Comparison of ENCODE assay signal across 31 cellular contexts in genomic region chr12:33942172-33942571, GRCh38.
DNase-seq lines count a peak whose midpoint lies in the region; ATAC-seq, FAIRE-seq and TF ChIP-seq lines count a peak whose summit lies in the region.
"Had no signal": no experiment of that assay in that cellular context is flagged by ENCODE, and none has a peak within 500 bp of the region (broad histone marks: within the 10 kb centered on the region; RNA-seq: fewer than 3 reads in every experiment).

No MANE protein-coding gene starts in this region.

- H3K9me3 Mint-ChIP-seq in mesothelial cell of epicardium: no peaks in the 10 kb centered on the region
- no peaks in the 10 kb centered on the region for H3K9me3 Mint-ChIP-seq in activated naive CD4-positive, alpha-beta T cell treated with anti-CD3 and anti-CD28 coated beads for 36 hours
- H3K9me3 Mint-ChIP-seq: central memory CD8-positive, alpha-beta T cell; nephron progenitor cell; stimulated activated effector memory CD8-positive, alpha-beta T cell treated with anti-CD3 and anti-CD28 coated beads, Interleukin-12 subunit alpha, Interleukin-12 subunit beta, amount 100 ng/mL, for 72 hours had no signal

- H3K36me3 Mint-ChIP-seq in mesothelial cell of epicardium: no peaks in the 10 kb centered on the region
- H3K36me3 Mint-ChIP-seq in activated naive CD4-positive, alpha-beta T cell treated with anti-CD3 and anti-CD28 coated beads for 36 hours (ENCODE audit: low read depth): no peaks in the 10 kb centered on the region
- H3K36me3 Mint-ChIP-seq: activated naive CD8-positive, alpha-beta T cell treated with anti-CD3 and anti-CD28 coated beads, Interleukin-2, amount 10 ng/mL, durations not matched to agents 7 days and 5 days; stimulated activated effector memory CD8-positive, alpha-beta T cell treated with anti-CD3 and anti-CD28 coated beads, Interleukin-12 subunit alpha, Interleukin-12 subunit beta, amount 100 ng/mL, for 72 hours had no signal

- H3K79me2 ChIP-seq in H1 (ENCODE audit: control insufficient read depth in 1 of 2, insufficient read depth in 2 of 2, low read length in 2 of 2): no peaks in the 10 kb centered on the region
- H3K79me2 ChIP-seq: parathyroid adenoma had no signal

- H3K4me1 Mint-ChIP-seq in mesothelial cell of epicardium: peaks cover 2% of the 10 kb centered on the region
- H3K4me1 Mint-ChIP-seq in activated naive CD4-positive, alpha-beta T cell treated with anti-CD3 and anti-CD28 coated beads for 36 hours (ENCODE audit: low read depth): no peaks in the 10 kb centered on the region
- H3K4me1 Mint-ChIP-seq: activated naive CD8-positive, alpha-beta T cell treated with anti-CD3 and anti-CD28 coated beads, Interleukin-2, amount 10 ng/mL, durations not matched to agents 7 days and 5 days; central memory CD8-positive, alpha-beta T cell; nephron progenitor cell; stimulated activated effector memory CD8-positive, alpha-beta T cell treated with anti-CD3 and anti-CD28 coated beads, Interleukin-12 subunit alpha, Interleukin-12 subunit beta, amount 100 ng/mL, for 72 hours had no signal

- H3K9me3 ChIP-seq in H1 (ENCODE audit: insufficient read depth in 2 of 2, low read depth in 1 of 2, low read length in 1 of 2): no peaks in the 10 kb centered on the region
- H3K9me3 ChIP-seq: lower lobe of right lung had no signal

- POLR2A ChIA-PET in H1 (lab: Charles Lee; ENCODE audit: partially characterized antibody): no interaction called here

- no peak overlapping the region for H4K8ac ChIP-seq in H1 (ENCODE audit: extremely low read depth, insufficient read depth, low read length)

- H2BK5ac ChIP-seq in H1 (ENCODE audit: low read depth, low read length): no peak overlapping the region

- TF ChIP-seq CTCF in LNCaP clone FGC (IDR thresholded peaks at IDR 0.05; ENCODE audit: control insufficient read depth, extremely low read depth, insufficient read depth): 0 out of 2 replicates have a peak, but pooled peaks have one; percentile 3
- peak in 2 of 3 experiments; percentile 18 to 54; a peak in 2 of 4 replicates for TF ChIP-seq CTCF in H1 (IDR thresholded peaks at IDR 0.05; ENCODE audit: control extremely low read depth in 1 of 3, insufficient read depth in 1 of 3, low read depth in 1 of 3, low read length in 3 of 3)
- TF ChIP-seq CTCF in mesothelial cell of epicardium (IDR thresholded peaks at IDR 0.05; ENCODE audit: unreplicated experiment): peak; percentile 26

- no peak for ATAC-seq in HG02798 (IDR thresholded peaks at IDR 0.05; ENCODE audit: poor library complexity, unreplicated experiment)
- ATAC-seq: lower lobe of right lung; sciatic nerve; stimulated activated effector memory CD8-positive, alpha-beta T cell treated with anti-CD3 and anti-CD28 coated beads, Interleukin-12 subunit alpha, Interleukin-12 subunit beta, amount 100 ng/mL, for 72 hours had no signal

- no peak overlapping the region for H2BK120ac ChIP-seq in H1 (replicated peaks; ENCODE audit: low read depth, low read length)

- in situ Hi-C loops in Caki2 (cut with HindIII; ENCODE audit: low pct_unique_long_range_greater_than_20kb, low sequenced_read_pairs): no loop called here

- H3K27ac ChIP-seq in H1 (ENCODE audit: low read depth, low read length): no peak overlapping the region
- H3K27ac ChIP-seq: lower lobe of right lung, parathyroid adenoma, SK-N-MC had no signal

- WGBS in H1 (ENCODE audit: extremely low coverage in 1 of 2, insufficient coverage in 1 of 2, insufficient read length in 1 of 2, insufficient replicate concordance in 2 of 2, low coverage in 1 of 2, low lambda C conversion rate in 2 of 2, missing lambda C conversion rate in 1 of 2), 2 experiments: 75% methylated on average over 3 of the region's 3 CpGs; no CpG with 5 or more reads in 1 of the 2 experiments

- intact Hi-C loops in activated naive CD4-positive, alpha-beta T cell treated with anti-CD3 and anti-CD28 coated beads for 36 hours (cut with micrococcal nuclease): no loop called here

- no peak overlapping the region for H4K91ac ChIP-seq in H1 (replicated peaks; ENCODE audit: insufficient read length, low read length)

- no peaks in the 10 kb centered on the region for H3K27me3 ChIP-seq in H1 (replicated peaks in 1 of 4; ENCODE audit: control insufficient read depth in 3 of 4, extremely low read depth in 1 of 4, insufficient read depth in 3 of 4, low read length in 3 of 4)

- peak in 1 of 2 experiments; percentile 36; a peak in 2 of 4 replicates for TF ChIP-seq RAD21 in H1 (IDR thresholded peaks at IDR 0.05 in 1 of 2, conservative IDR thresholded peaks at IDR 0.05 in 1 of 2; ENCODE audit: low read depth in 2 of 2, low read length in 2 of 2)

- H2AK5ac ChIP-seq in H1 (ENCODE audit: low read depth, low read length): no peak overlapping the region

- no peak overlapping the region for H3K27ac Mint-ChIP-seq in mesothelial cell of epicardium
- no peak overlapping the region for H3K27ac Mint-ChIP-seq in activated naive CD4-positive, alpha-beta T cell treated with anti-CD3 and anti-CD28 coated beads for 36 hours
- H3K27ac Mint-ChIP-seq: activated naive CD8-positive, alpha-beta T cell treated with anti-CD3 and anti-CD28 coated beads, Interleukin-2, amount 10 ng/mL, durations not matched to agents 7 days and 5 days; dendritic cell treated with granulocyte-macrophage colony-stimulating factor and Interleukin-4, amounts not matched to agents 40 ng/mL and 50 ng/mL, for 4 days; nephron progenitor cell; stimulated activated effector memory CD8-positive, alpha-beta T cell treated with anti-CD3 and anti-CD28 coated beads, Interleukin-12 subunit alpha, Interleukin-12 subunit beta, amount 100 ng/mL, for 72 hours had no signal

- H3K36me3 ChIP-seq in H1 (ENCODE audit: control insufficient read depth in 2 of 4, insufficient read depth in 4 of 4, low read length in 3 of 4): no peaks in the 10 kb centered on the region
- H3K36me3 ChIP-seq: lower lobe of right lung had no signal

- H3K4me3 ChIP-seq in LNCaP clone FGC (ENCODE audit: low read depth, low read length) (no peak overlapping the region), H1 (ENCODE audit: extremely low read depth in 1 of 4, insufficient read depth in 2 of 4, low read depth in 3 of 4, low read length in 4 of 4) (no peak overlapping the region)
- H3K4me3 ChIP-seq: lower lobe of right lung, SK-N-MC had no signal

- H4K5ac ChIP-seq in H1 (ENCODE audit: insufficient read length, low read depth, low read length): no peak overlapping the region

- no peak for TF ChIP-seq POLR2A in H1 (IDR thresholded peaks at IDR 0.05; ENCODE audit: control extremely low read depth in 1 of 2, low read depth in 2 of 2, low read length in 2 of 2)

- CTCF ChIA-PET in H1 (lab: Charles Lee; ENCODE audit: partially characterized antibody): interaction anchor here (0.6 to 1.2 kb wide), 6 partner anchors 9 to 1881 kb away, joined by 3 to 4 read pairs (median 3); no protein-coding TSS in a partner anchor
- CTCF ChIA-PET in activated naive CD4-positive, alpha-beta T cell treated with anti-CD3 and anti-CD28 coated beads for 36 hours (lab: Charles Lee): no interaction called here

- no peak overlapping the region for H3K18ac ChIP-seq in H1 (ENCODE audit: extremely low read depth, low read length)

- FAIRE-seq in H1 (lab: Jason Lieb, UNC): peak; percentile 13
- FAIRE-seq: endometrium had no signal

- H3K4me1 ChIP-seq in H1 (replicated peaks in 1 of 4; ENCODE audit: control insufficient read depth in 3 of 4, insufficient read depth in 4 of 4, low read length in 3 of 4): peaks cover 0 to 2% (median 0%) of the 10 kb centered on the region in 4 experiments; a peak in 1 of 7 replicates
- H3K4me1 ChIP-seq: lower lobe of right lung, parathyroid adenoma had no signal

- H3K79me1 ChIP-seq in H1 (ENCODE audit: low read depth, low read length): no peaks in the 10 kb centered on the region

- no peaks in the 10 kb centered on the region for H3K23me2 ChIP-seq in H1 (ENCODE audit: low read depth, low read length)

- no peak overlapping the region for H3K4ac ChIP-seq in H1 (replicated peaks; ENCODE audit: insufficient read length, low read depth, low read length)

- H4K20me1 ChIP-seq in H1 (replicated peaks in 1 of 2; ENCODE audit: control insufficient read depth in 1 of 2, insufficient read depth in 2 of 2, low read length in 2 of 2): no peaks in the 10 kb centered on the region

- 0 out of 2 replicates have a peak overlapping the region, but pooled peaks have one; percentile 63 for H2AFZ ChIP-seq in H1 (ENCODE audit: low read length)
- H2AFZ ChIP-seq: parathyroid adenoma had no signal

- DNase-seq in Caki2 (ENCODE audit: low read depth) (peak; percentile 3), LNCaP clone FGC (ENCODE audit: low read depth) (no peak), H1 (ENCODE audit: low read depth in 1 of 2, low spot score in 2 of 2) (no peak), mesothelial cell of epicardium (ENCODE audit: low spot score in 2 of 2, unreplicated experiment in 2 of 2) (no peak), NCI-H2081 (lab: John Stamatoyannopoulos, UW) (no peak)
- no peak for DNase-seq in activated naive CD4-positive, alpha-beta T cell treated with anti-CD3 and anti-CD28 coated beads for 36 hours
- DNase-seq: activated CD4-positive, alpha-beta T cell treated with anti-CD3 and anti-CD28 coated beads for 48 hours; activated CD8-positive, alpha-beta memory T cell treated with anti-CD3 and anti-CD28 coated beads for 24 hours; activated effector memory CD4-positive, alpha-beta T cell treated with Interleukin-2 at 50 U/mL for 16 hours; activated naive CD8-positive, alpha-beta T cell treated with anti-CD3 and anti-CD28 coated beads, Interleukin-2, amount 10 ng/mL, durations not matched to agents 7 days and 5 days; C1 segment of cervical spinal cord; DMS 273 treated with DMSO at 0.1 percent for 48 hours; Kasumi-1; kidney glomerular epithelial cell; lower lobe of right lung; NCI-H2171; NCI-H524; nephron progenitor cell; RPMI8226; stimulated activated CD4-positive, alpha-beta T cell treated with anti-CD3 and anti-CD28 coated beads, Interleukin-12 subunit alpha, Interleukin-12 subunit beta, amount 100 ng/mL, for 4 hours; stimulated activated CD4-positive, alpha-beta T cell treated with anti-CD3 and anti-CD28 coated beads, Interleukin-4, amount 100 ng/mL, for 1 hour; T-helper 2 cell; trophoblast cell had no signal

- no peak overlapping the region for H3K4me3 Mint-ChIP-seq in mesothelial cell of epicardium
- no peak overlapping the region for H3K4me3 Mint-ChIP-seq in activated naive CD4-positive, alpha-beta T cell treated with anti-CD3 and anti-CD28 coated beads for 36 hours
- H3K4me3 Mint-ChIP-seq: activated naive CD8-positive, alpha-beta T cell treated with anti-CD3 and anti-CD28 coated beads, Interleukin-2, amount 10 ng/mL, durations not matched to agents 7 days and 5 days; central memory CD8-positive, alpha-beta T cell; dendritic cell treated with granulocyte-macrophage colony-stimulating factor and Interleukin-4, amounts not matched to agents 40 ng/mL and 50 ng/mL, for 4 days; nephron progenitor cell; stimulated activated effector memory CD8-positive, alpha-beta T cell treated with anti-CD3 and anti-CD28 coated beads, Interleukin-12 subunit alpha, Interleukin-12 subunit beta, amount 100 ng/mL, for 72 hours had no signal

- no peak overlapping the region for H3K9ac ChIP-seq in H1 (replicated peaks in 1 of 4; ENCODE audit: extremely low read depth in 1 of 4, low read depth in 3 of 4, low read length in 3 of 4)
- H3K9ac ChIP-seq: parathyroid adenoma had no signal

- no peak overlapping the region for H2BK20ac ChIP-seq in H1 (ENCODE audit: low read length)

- H3K14ac ChIP-seq in H1 (ENCODE audit: insufficient read length): no peak overlapping the region

- TF ChIP-seq EP300 in H1 (IDR thresholded peaks at IDR 0.05; ENCODE audit: borderline replicate concordance in 1 of 2, low read depth in 2 of 2, low read length in 2 of 2): no peak

- no peak overlapping the region for H3K4me2 ChIP-seq in H1 (ENCODE audit: insufficient read depth in 1 of 2, low read depth in 2 of 2, low read length in 2 of 2)

- no peak overlapping the region for H3K56ac ChIP-seq in H1 (replicated peaks; ENCODE audit: insufficient read length, low read depth, low read length)

- H2BK15ac ChIP-seq in H1 (ENCODE audit: low read length): no peak overlapping the region

- H2BK12ac ChIP-seq in H1 (ENCODE audit: low read depth, low read length): no peak overlapping the region

- H3K23ac ChIP-seq in H1 (ENCODE audit: insufficient read length): no peak overlapping the region

- no peaks in the 10 kb centered on the region for H3K27me3 Mint-ChIP-seq in mesothelial cell of epicardium (ENCODE audit: low read depth)
- H3K27me3 Mint-ChIP-seq in activated naive CD4-positive, alpha-beta T cell treated with anti-CD3 and anti-CD28 coated beads for 36 hours (ENCODE audit: low read depth): peaks cover 4% of the 10 kb centered on the region
- H3K27me3 Mint-ChIP-seq: activated naive CD8-positive, alpha-beta T cell treated with anti-CD3 and anti-CD28 coated beads, Interleukin-2, amount 10 ng/mL, durations not matched to agents 7 days and 5 days; central memory CD8-positive, alpha-beta T cell; dendritic cell treated with granulocyte-macrophage colony-stimulating factor and Interleukin-4, amounts not matched to agents 40 ng/mL and 50 ng/mL, for 4 days had no signal
